ENCODE assay signal across 1 cellular context in the genomic region with DNA sequence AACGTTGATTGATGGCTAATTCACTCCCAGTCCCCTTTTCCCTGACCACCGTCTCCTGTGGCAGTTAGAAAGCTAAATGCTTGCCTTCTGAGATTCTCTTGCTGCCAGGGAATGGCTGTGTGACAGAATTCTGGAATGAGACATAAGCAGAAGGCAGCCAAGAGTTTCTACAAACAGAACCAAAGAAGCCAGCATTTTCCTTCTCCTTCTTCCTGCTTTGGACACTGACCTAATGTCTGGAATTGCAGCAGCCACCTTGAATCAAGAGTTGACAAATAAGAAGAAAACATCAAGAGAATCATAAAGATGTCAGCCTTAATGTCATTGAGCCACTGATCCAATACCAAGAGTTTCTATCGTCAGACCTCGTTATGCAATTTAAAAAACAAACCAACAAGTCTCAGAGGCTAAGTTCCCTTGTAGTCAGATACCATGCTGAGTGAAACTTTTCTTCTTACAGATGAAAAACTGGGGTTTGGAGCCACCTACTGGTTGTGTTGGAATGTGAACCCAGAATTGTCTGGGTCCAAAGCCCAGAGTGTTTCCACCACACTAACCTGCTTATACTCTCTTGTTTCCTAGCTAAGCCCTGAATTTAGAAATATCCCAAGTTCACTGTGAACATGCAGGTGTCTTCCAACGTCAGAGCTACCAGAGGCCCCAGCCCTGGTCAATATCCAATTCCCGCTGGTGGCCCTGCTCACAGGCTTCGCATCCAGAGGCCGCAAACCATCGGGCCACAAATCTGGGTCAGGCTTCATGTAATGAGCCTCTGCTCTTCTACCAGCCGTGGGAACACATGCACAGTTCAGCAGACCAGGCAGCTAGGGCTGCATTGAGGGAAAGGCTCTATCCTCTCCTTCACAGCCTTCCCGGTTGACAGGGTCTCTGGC.
TF ChIP-seq lines count a peak whose summit lies in the region.

No MANE protein-coding gene starts in this region.

TF ChIP-seq in K562, 482 proteins besides CTCF, POLR2A, EP300 and RAD21 (continues in another document):
- no peak for TF ChIP-seq ZNF644 (tag; IDR thresholded peaks at IDR 0.05; ENCODE audit: low read depth)
- TF ChIP-seq, protein P1, sequence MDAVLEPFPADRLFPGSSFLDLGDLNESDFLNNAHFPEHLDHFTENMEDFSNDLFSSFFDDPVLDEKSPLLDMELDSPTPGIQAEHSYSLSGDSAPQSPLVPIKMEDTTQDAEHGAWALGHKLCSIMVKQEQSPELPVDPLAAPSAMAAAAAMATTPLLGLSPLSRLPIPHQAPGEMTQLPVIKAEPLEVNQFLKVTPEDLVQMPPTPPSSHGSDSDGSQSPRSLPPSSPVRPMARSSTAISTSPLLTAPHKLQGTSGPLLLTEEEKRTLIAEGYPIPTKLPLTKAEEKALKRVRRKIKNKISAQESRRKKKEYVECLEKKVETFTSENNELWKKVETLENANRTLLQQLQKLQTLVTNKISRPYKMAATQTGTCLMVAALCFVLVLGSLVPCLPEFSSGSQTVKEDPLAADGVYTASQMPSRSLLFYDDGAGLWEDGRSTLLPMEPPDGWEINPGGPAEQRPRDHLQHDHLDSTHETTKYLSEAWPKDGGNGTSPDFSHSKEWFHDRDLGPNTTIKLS (IDR thresholded peaks at IDR 0.05; ENCODE audit: borderline replicate concordance, low read depth): no peak
- TF ChIP-seq CEBPB (tag; IDR thresholded peaks at IDR 0.05): peak; percentile 41
- no peak for TF ChIP-seq LCOR (CRISPR knock-in tag; IDR thresholded peaks at IDR 0.05)
- no peak for TF ChIP-seq BRCA1 (IDR thresholded peaks at IDR 0.05)
- no peak for TF ChIP-seq BRCA1 (CRISPR knock-in tag; IDR thresholded peaks at IDR 0.05)
- no peak for TF ChIP-seq NBN (IDR thresholded peaks at IDR 0.05; ENCODE audit: low read depth)
- TF ChIP-seq ZNF507 (tag; conservative IDR thresholded peaks at IDR 0.05): no peak
- no peak for TF ChIP-seq NFRKB (IDR thresholded peaks at IDR 0.05; ENCODE audit: low read depth)
- no peak for TF ChIP-seq SFPQ (IDR thresholded peaks at IDR 0.05; ENCODE audit: low read depth, low read length)
- TF ChIP-seq HMGN3 (IDR thresholded peaks at IDR 0.05; ENCODE audit: borderline replicate concordance, extremely low read depth, insufficient read length, low read depth, low read length): no peak
- no peak for TF ChIP-seq FOXP1 (CRISPR knock-in tag; IDR thresholded peaks at IDR 0.05)
- no peak for TF ChIP-seq TAF15 (IDR thresholded peaks at IDR 0.05; ENCODE audit: low read depth, low read length)
- TF ChIP-seq MTA1 (IDR thresholded peaks at IDR 0.05; ENCODE audit: borderline replicate concordance): no peak
- no peak for TF ChIP-seq ZKSCAN1 (IDR thresholded peaks at IDR 0.05; ENCODE audit: low read depth, low read length)
- TF ChIP-seq SMAD4 (CRISPR knock-in tag; conservative IDR thresholded peaks at IDR 0.05): no peak
- TF ChIP-seq KAT7 (CRISPR knock-in tag; IDR thresholded peaks at IDR 0.05; ENCODE audit: borderline replicate concordance): no peak
- TF ChIP-seq SREBF1 (IDR thresholded peaks at IDR 0.05; ENCODE audit: borderline replicate concordance, low read depth, low read length): no peak
- no peak for TF ChIP-seq RBM14 (IDR thresholded peaks at IDR 0.05; ENCODE audit: borderline replicate concordance, insufficient read depth, low read depth, low read length)
- no peak for TF ChIP-seq FOSL1 (tag; conservative IDR thresholded peaks at IDR 0.05)
- TF ChIP-seq ESRRA (IDR thresholded peaks at IDR 0.05; ENCODE audit: borderline replicate concordance, low read depth): no peak
- no peak for TF ChIP-seq CREBBP (IDR thresholded peaks at IDR 0.05; ENCODE audit: low read depth, low read length)
- TF ChIP-seq MAX (CRISPR knock-in tag; IDR thresholded peaks at IDR 0.05): no peak
- no peak for TF ChIP-seq THRAP3 (IDR thresholded peaks at IDR 0.05; ENCODE audit: borderline replicate concordance)
- no peak for TF ChIP-seq LEF1 (IDR thresholded peaks at IDR 0.05)
- no peak for TF ChIP-seq ZBTB1 (CRISPR knock-in tag; IDR thresholded peaks at IDR 0.05; ENCODE audit: borderline replicate concordance, low read depth)
- no peak for TF ChIP-seq ZNF41 (CRISPR knock-in tag; conservative IDR thresholded peaks at IDR 0.05)
- peak in 1 of 2 experiments; percentile 79; a peak in 1 of 4 replicates for TF ChIP-seq TEAD1 (CRISPR knock-in tag; IDR thresholded peaks at IDR 0.05)
- peak; percentile 64 for TF ChIP-seq TEAD4 (IDR thresholded peaks at IDR 0.05; ENCODE audit: low read length)
- no peak for TF ChIP-seq TEAD4 (CRISPR knock-in tag; IDR thresholded peaks at IDR 0.05; ENCODE audit: borderline replicate concordance)
- no peak for TF ChIP-seq U2AF2 (optimal IDR thresholded peaks at IDR 0.05; ENCODE audit: low read depth, low read length)
- no peak for TF ChIP-seq CEBPG (CRISPR knock-in tag; IDR thresholded peaks at IDR 0.05)
- peak; percentile 20 to 54; a peak in 2 of 4 replicates for TF ChIP-seq CEBPG (tag; conservative IDR thresholded peaks at IDR 0.05 in 1 of 2, IDR thresholded peaks at IDR 0.05 in 1 of 2)
- no peak for TF ChIP-seq SETDB1 (IDR thresholded peaks at IDR 0.05; ENCODE audit: low read length)
- TF ChIP-seq CBX3 (IDR thresholded peaks at IDR 0.05; ENCODE audit: borderline replicate concordance in 1 of 2, low read length in 2 of 2): no peak
- no peak for TF ChIP-seq YY1 (IDR thresholded peaks at IDR 0.05; ENCODE audit: borderline replicate concordance in 1 of 3, control insufficient read depth in 1 of 3, extremely low read depth in 1 of 3, insufficient read depth in 3 of 3, insufficient read length in 1 of 3, insufficient replicate concordance in 2 of 3, low read depth in 1 of 3, low read length in 2 of 3)
- TF ChIP-seq MEF2A (IDR thresholded peaks at IDR 0.05; ENCODE audit: control insufficient read depth, low read depth, low read length): no peak
- TF ChIP-seq HNRNPL (IDR thresholded peaks at IDR 0.05; ENCODE audit: low read depth, low read length): no peak
- no peak for TF ChIP-seq FOXA1 (IDR thresholded peaks at IDR 0.05; ENCODE audit: borderline replicate concordance)
- TF ChIP-seq NR4A1 (CRISPR knock-in tag; IDR thresholded peaks at IDR 0.05): no peak
- no peak for TF ChIP-seq NR4A1 (tag; IDR thresholded peaks at IDR 0.05)
- no peak for TF ChIP-seq NCOA6 (IDR thresholded peaks at IDR 0.05)
- no peak for TF ChIP-seq PCBP2 (IDR thresholded peaks at IDR 0.05; ENCODE audit: low read depth, low read length, poor library complexity, severe bottlenecking)
- TF ChIP-seq E2F4 (CRISPR knock-in tag; IDR thresholded peaks at IDR 0.05; ENCODE audit: low read depth): no peak
- TF ChIP-seq ZSCAN29 (IDR thresholded peaks at IDR 0.05): no peak
- TF ChIP-seq SUPT5H (IDR thresholded peaks at IDR 0.05): no peak
- no peak for TF ChIP-seq TAF7 (tag; IDR thresholded peaks at IDR 0.05)
- no peak for TF ChIP-seq ZKSCAN8 (CRISPR knock-in tag; IDR thresholded peaks at IDR 0.05)
- no peak for TF ChIP-seq ZFX (CRISPR knock-in tag; IDR thresholded peaks at IDR 0.05)
- no peak for TF ChIP-seq SAFB (IDR thresholded peaks at IDR 0.05; ENCODE audit: borderline replicate concordance, low read depth, low read length)
- no peak for TF ChIP-seq ASH1L (IDR thresholded peaks at IDR 0.05; ENCODE audit: borderline replicate concordance, low read depth, partially characterized antibody)
- TF ChIP-seq TFAM (CRISPR knock-in tag; conservative IDR thresholded peaks at IDR 0.05): no peak
- TF ChIP-seq, protein P2, sequence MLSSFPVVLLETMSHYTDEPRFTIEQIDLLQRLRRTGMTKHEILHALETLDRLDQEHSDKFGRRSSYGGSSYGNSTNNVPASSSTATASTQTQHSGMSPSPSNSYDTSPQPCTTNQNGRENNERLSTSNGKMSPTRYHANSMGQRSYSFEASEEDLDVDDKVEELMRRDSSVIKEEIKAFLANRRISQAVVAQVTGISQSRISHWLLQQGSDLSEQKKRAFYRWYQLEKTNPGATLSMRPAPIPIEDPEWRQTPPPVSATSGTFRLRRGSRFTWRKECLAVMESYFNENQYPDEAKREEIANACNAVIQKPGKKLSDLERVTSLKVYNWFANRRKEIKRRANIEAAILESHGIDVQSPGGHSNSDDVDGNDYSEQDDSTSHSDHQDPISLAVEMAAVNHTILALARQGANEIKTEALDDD (IDR thresholded peaks at IDR 0.05): 0 out of 2 replicates have a peak, but pooled peaks have one; percentile 28
- no peak for TF ChIP-seq CCNT2 (IDR thresholded peaks at IDR 0.05; ENCODE audit: borderline replicate concordance, extremely low read depth, insufficient read length, low read depth, low read length)
- no peak for TF ChIP-seq XRCC5 (IDR thresholded peaks at IDR 0.05; ENCODE audit: low read depth, low read length)
- TF ChIP-seq, protein P3, sequence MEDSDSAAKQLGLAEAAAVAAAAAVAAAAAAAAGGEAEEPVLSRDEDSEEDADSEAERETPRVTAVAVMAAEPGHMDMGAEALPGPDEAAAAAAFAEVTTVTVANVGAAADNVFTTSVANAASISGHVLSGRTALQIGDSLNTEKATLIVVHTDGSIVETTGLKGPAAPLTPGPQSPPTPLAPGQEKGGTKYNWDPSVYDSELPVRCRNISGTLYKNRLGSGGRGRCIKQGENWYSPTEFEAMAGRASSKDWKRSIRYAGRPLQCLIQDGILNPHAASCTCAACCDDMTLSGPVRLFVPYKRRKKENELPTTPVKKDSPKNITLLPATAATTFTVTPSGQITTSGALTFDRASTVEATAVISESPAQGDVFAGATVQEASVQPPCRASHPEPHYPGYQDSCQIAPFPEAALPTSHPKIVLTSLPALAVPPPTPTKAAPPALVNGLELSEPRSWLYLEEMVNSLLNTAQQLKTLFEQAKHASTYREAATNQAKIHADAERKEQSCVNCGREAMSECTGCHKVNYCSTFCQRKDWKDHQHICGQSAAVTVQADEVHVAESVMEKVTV (CRISPR knock-in tag; IDR thresholded peaks at IDR 0.05): peak; percentile 81
- TF ChIP-seq NUFIP1 (IDR thresholded peaks at IDR 0.05; ENCODE audit: partially characterized antibody): no peak
- TF ChIP-seq HLTF (IDR thresholded peaks at IDR 0.05): no peak
- TF ChIP-seq E4F1 (CRISPR knock-in tag; IDR thresholded peaks at IDR 0.05; ENCODE audit: borderline replicate concordance): no peak
- peak; percentile 44; the same call in 1 of the 2 replicates for TF ChIP-seq RB1 (IDR thresholded peaks at IDR 0.05; ENCODE audit: low read depth)
- no peak for TF ChIP-seq ZNF79 (CRISPR knock-in tag; IDR thresholded peaks at IDR 0.05; ENCODE audit: low read depth)
- TF ChIP-seq PTRF (tag; IDR thresholded peaks at IDR 0.05): no peak
- TF ChIP-seq SMC3 (conservative IDR thresholded peaks at IDR 0.05; ENCODE audit: insufficient read depth, low read depth, low read length): peak; percentile 74
- TF ChIP-seq, protein P4, sequence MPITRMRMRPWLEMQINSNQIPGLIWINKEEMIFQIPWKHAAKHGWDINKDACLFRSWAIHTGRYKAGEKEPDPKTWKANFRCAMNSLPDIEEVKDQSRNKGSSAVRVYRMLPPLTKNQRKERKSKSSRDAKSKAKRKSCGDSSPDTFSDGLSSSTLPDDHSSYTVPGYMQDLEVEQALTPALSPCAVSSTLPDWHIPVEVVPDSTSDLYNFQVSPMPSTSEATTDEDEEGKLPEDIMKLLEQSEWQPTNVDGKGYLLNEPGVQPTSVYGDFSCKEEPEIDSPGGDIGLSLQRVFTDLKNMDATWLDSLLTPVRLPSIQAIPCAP (CRISPR knock-in tag; IDR thresholded peaks at IDR 0.05; ENCODE audit: borderline replicate concordance): no peak
